ENCODE assay signal across 19 cellular contexts in the genomic region with DNA sequence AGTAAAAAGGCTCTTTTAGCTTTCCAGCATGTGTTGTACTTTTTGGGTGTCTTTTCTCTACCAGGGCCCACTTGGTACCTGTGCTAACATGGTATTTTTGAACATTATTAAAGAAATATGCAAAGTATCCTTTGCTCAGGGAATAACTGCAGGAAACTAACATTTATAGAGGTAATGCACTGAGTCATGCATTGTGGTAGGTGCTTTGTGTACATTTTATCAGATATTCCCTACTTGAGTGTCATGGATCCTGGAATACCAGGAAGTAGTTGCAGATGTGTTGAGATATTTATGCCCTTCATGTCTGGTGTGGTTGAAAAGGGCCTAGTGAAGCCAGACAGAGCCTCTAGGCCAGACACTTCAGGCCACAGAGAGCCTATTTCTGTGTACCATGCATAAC.
DNase-seq lines count a peak whose midpoint lies in the region; FAIRE-seq and TF ChIP-seq lines count a peak whose summit lies in the region.
"Had no signal": no experiment of that assay in that cellular context is flagged by ENCODE, and none has a peak within 500 bp of the region (broad histone marks: within the 10 kb centered on the region; RNA-seq: fewer than 3 reads in every experiment).

No MANE protein-coding gene starts in this region.

- no peaks in the 10 kb centered on the region for H3K36me3 ChIP-seq in bronchial epithelial cell (ENCODE audit: control insufficient read depth, insufficient read depth, low read length)
- H3K36me3 ChIP-seq: BLaER1 had no signal

- H3K27me3 ChIP-seq in bronchial epithelial cell (ENCODE audit: control insufficient read depth, insufficient read depth, low read length): no peaks in the 10 kb centered on the region
- H3K27me3 ChIP-seq: BLaER1 had no signal

- DNase-seq in DMS53 (lab: John Stamatoyannopoulos, UW): peak; percentile 61
- peak; percentile 33 for DNase-seq in HT1080 (ENCODE audit: low read depth)
- peak; percentile 68 for DNase-seq in bronchial epithelial cell (ENCODE audit: low read depth)
- DNase-seq in kidney tubule cell (ENCODE audit: low spot score): peak; percentile 24
- DNase-seq in SHP77 treated with DMSO at 0.1 percent for 48 hours (lab: John Stamatoyannopoulos, UW): no peak
- DNase-seq in SKM-1 (lab: John Stamatoyannopoulos, UW; ENCODE audit: unreplicated experiment): no peak
- no peak for DNase-seq in SIG-M5 treated with dmso at 0.1 percent for 504 hours (lab: John Stamatoyannopoulos, UW; ENCODE audit: unreplicated experiment)
- DNase-seq: Caco-2; CD4-positive, CD25-positive, alpha-beta regulatory T cell; CD8-positive, alpha-beta T cell; DMS79; EL; GDM1; H9 had no signal

- TF ChIP-seq CTCF in bronchial epithelial cell (IDR thresholded peaks at IDR 0.05; ENCODE audit: insufficient read depth, low read length, severe bottlenecking): no peak

- no peak for FAIRE-seq in bronchial epithelial cell (lab: Jason Lieb, UNC)
- FAIRE-seq: A204.1, GM12878, GM19239 had no signal

- no peak overlapping the region for H3K4me3 ChIP-seq in bronchial epithelial cell (ENCODE audit: low read depth, low read length)
- H3K4me3 ChIP-seq: BLaER1, GM12878, GM23338 had no signal

Comparison
In these comparisons a context has a peak if more than half of its experiments do, and no peak if none do; other contexts are left out.
1. DNase-seq: peak in DMS53 (single experiment), HT1080 (single experiment), bronchial epithelial cell (single experiment) and kidney tubule cell (single experiment); none in SHP77 treated with DMSO at 0.1 percent for 48 hours (single experiment), SKM-1 (single experiment) and SIG-M5 treated with dmso at 0.1 percent for 504 hours (single experiment).